ENCODE assay signal across 11 cellular contexts in the genomic region with DNA sequence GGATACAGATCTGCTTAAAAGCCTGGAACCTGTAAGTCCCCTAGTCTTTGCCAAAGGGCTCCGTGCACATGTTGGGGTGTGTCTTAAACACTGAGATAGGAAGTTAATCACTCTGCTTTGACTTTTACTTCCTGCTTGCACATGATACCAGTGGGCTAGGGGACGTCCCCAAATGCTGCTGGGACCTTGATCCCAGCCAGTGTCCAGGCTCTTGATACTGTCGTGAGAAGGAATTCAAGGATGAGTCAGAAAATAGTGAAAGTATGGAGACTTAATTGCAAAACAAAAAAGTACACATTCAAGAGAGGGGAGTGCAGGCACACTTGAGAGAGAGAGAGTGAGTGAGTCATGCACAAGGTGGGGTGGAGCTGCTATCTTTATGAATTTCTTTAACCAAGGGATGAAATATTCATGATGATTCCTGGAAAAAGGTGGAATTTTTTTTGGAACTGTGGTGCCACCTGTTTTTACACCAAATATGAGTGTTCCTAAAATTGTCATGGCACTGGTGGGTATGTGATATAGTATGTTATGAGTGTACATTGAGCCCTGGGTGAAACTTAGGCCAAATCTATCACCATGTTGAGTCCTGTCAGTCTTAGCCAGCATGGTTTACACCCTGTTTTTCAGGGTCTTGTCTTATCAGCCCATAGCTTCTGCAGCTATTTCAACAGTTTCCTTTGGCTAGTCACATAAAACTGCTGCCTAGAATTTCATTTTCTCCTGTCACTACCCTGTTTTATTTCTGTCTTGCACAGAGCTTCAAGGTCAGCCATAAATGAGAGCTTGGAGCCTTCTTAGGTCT.
DNase-seq lines count a peak whose midpoint lies in the region; TF ChIP-seq lines count a peak whose summit lies in the region.
"Had no signal": no experiment of that assay in that cellular context is flagged by ENCODE, and none has a peak within 500 bp of the region (broad histone marks: within the 10 kb centered on the region; RNA-seq: fewer than 3 reads in every experiment).

No MANE protein-coding gene starts in this region.

- H3K4me3 ChIP-seq in brain microvascular endothelial cell (ENCODE audit: low read depth, low read length) = no peak overlapping the region
- H3K4me3 ChIP-seq: cardiac muscle cell had no signal

- no peak for TF ChIP-seq CTCF in brain microvascular endothelial cell (IDR thresholded peaks at IDR 0.05; ENCODE audit: low read depth, low read length, missing control alignments)

- DNase-seq in CMK (ENCODE audit: low read depth) (peak; percentile 62), M059J (ENCODE audit: low read depth) (peak; percentile 91), brain microvascular endothelial cell (peak; percentile 72), myocyte (ENCODE audit: low read depth) (peak; percentile 19), DMS 273 (lab: John Stamatoyannopoulos, UW; ENCODE audit: unreplicated experiment) (no peak), substantia nigra (lab: John Stamatoyannopoulos, UW) (no peak)
- no peak for DNase-seq in stimulated activated CD4-positive, alpha-beta T cell treated with anti-CD3 and anti-CD28 coated beads, Interleukin-2, amount 100 ng/mL, for 48 hours
- no peak for DNase-seq in activated CD4-positive, alpha-beta T cell treated with anti-CD3 and anti-CD28 coated beads, Interleukin-2, amount 50 U/mL, for 48 hours
- DNase-seq: MM.1S, WERI-Rb-1 had no signal

- no peaks in the 10 kb centered on the region for H3K27me3 ChIP-seq in brain microvascular endothelial cell (replicated peaks)
- H3K27me3 ChIP-seq: cardiac muscle cell had no signal

- in situ Hi-C loops in brain microvascular endothelial cell (cut with HindIII; ENCODE audit: low pct_ligation_motif_present, low sequenced_read_pairs) = no loop called here

- H3K27ac ChIP-seq in brain microvascular endothelial cell = peak overlapping the region; percentile 72
- no peak overlapping the region for H3K27ac ChIP-seq in substantia nigra (ENCODE audit: low read depth, low read length, poor library complexity, severe bottlenecking)
- H3K27ac ChIP-seq: cardiac muscle cell, WERI-Rb-1 had no signal

- no peaks in the 10 kb centered on the region for H3K36me3 ChIP-seq in brain microvascular endothelial cell (replicated peaks)
- H3K36me3 ChIP-seq: cardiac muscle cell, WERI-Rb-1 had no signal

Comparison
In these comparisons a context has a peak if more than half of its experiments do, and no peak if none do; other contexts are left out.
1. DNase-seq: peak in CMK (single experiment), M059J (single experiment), brain microvascular endothelial cell (single experiment) and myocyte (single experiment); none in DMS 273 (single experiment), stimulated activated CD4-positive, alpha-beta T cell treated with anti-CD3 and anti-CD28 coated beads, Interleukin-2, amount 100 ng/mL, for 48 hours (0 of 2), activated CD4-positive, alpha-beta T cell treated with anti-CD3 and anti-CD28 coated beads, Interleukin-2, amount 50 U/mL, for 48 hours (0 of 2) and substantia nigra (0 of 49).